26 cellular contexts compared by ENCODE assay signal in the genomic region with DNA sequence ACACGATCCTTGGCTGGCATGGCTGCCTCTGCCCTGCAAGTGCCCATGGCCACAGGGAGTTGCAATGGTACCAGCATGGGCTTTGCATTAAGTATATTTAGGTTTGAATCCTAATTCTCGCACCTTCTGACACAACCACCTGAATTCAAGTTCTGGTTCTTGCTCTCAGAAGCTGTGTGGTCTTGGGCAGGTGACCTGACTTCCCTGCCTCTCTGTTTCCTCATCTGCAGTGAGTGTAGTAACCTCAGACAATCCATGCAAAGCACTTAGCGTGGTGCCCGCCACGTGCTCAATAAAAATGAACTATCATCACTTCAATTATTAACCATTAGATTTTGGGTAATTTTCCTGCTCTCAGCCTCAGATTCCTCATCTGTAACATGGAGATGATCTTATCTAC.
DNase-seq lines count a peak whose midpoint lies in the region; ATAC-seq and TF ChIP-seq lines count a peak whose summit lies in the region.
"Had no signal": no experiment of that assay in that cellular context is flagged by ENCODE, and none has a peak within 500 bp of the region (broad histone marks: within the 10 kb centered on the region; RNA-seq: fewer than 3 reads in every experiment).

No MANE protein-coding gene starts in this region.

- H3K9me3 ChIP-seq in OCI-LY1 (ENCODE audit: low read length) (no peaks in the 10 kb centered on the region), esophagus muscularis mucosa (no peaks in the 10 kb centered on the region)
- H3K9me3 ChIP-seq: BLaER1, HAP-1 had no signal

- no peaks in the 10 kb centered on the region for H3K36me3 ChIP-seq in OCI-LY1 (ENCODE audit: insufficient read depth, low read length)
- H3K36me3 ChIP-seq in esophagus muscularis mucosa = no peaks in the 10 kb centered on the region
- H3K36me3 ChIP-seq: BLaER1, HAP-1 had no signal

- no peak for TF ChIP-seq POLR2A in esophagus muscularis mucosa (IDR thresholded peaks at IDR 0.05; ENCODE audit: low read depth)

- no peak for ATAC-seq in GM21360 (IDR thresholded peaks at IDR 0.05; ENCODE audit: unreplicated experiment)
- no peak for ATAC-seq in GM18867 (IDR thresholded peaks at IDR 0.05; ENCODE audit: unreplicated experiment)
- ATAC-seq: Panc1 had no signal

- DNase-seq in activated naive CD8-positive, alpha-beta T cell treated with anti-CD3 and anti-CD28 coated beads for 36 hours = no peak
- DNase-seq in esophagus muscularis mucosa (ENCODE audit: extremely low spot score) = peak; percentile 60
- DNase-seq in OCI-M1 (lab: John Stamatoyannopoulos, UW) = no peak
- no peak for DNase-seq in DMS 273 treated with DMSO at 0.1 percent for 48 hours (lab: John Stamatoyannopoulos, UW)
- DNase-seq: 8988T; ACHN; CD8-positive, alpha-beta memory T cell; DND-41; GOT3; IMR-90; MM.1S; NCI-H2029; NCI-H446; NCI-H524 treated with DMSO at 0.1 percent for 48 hours; NCI-H774; NK-92 treated with Interleukin-12 subunit alpha and Interleukin-12 subunit beta, amount 100 ng/mL, for 24 hours; SHP77 had no signal

- no peak for TF ChIP-seq CTCF in OCI-LY1 (IDR thresholded peaks at IDR 0.05; ENCODE audit: low read length)
- no peak for TF ChIP-seq CTCF in esophagus muscularis mucosa (IDR thresholded peaks at IDR 0.05)

- no peaks in the 10 kb centered on the region for H3K9me3 Mint-ChIP-seq in activated naive CD8-positive, alpha-beta T cell (ENCODE audit: low read depth)
- H3K9me3 Mint-ChIP-seq in activated naive CD8-positive, alpha-beta T cell treated with anti-CD3 and anti-CD28 coated beads for 36 hours = peaks cover 1% of the 10 kb centered on the region

- intact Hi-C loops in esophagus muscularis mucosa (cut with DNase I) = no loop called here

- peak overlapping the region; percentile 34 for H3K27ac Mint-ChIP-seq in activated naive CD8-positive, alpha-beta T cell
- H3K27ac Mint-ChIP-seq in activated naive CD8-positive, alpha-beta T cell treated with anti-CD3 and anti-CD28 coated beads for 36 hours = no peak overlapping the region

- H3K27ac ChIP-seq in OCI-LY1 (ENCODE audit: low read depth, low read length, poor library complexity, severe bottlenecking) (peak overlapping the region; percentile 97), esophagus muscularis mucosa (replicated peaks in 1 of 4) (no peak overlapping the region)
- H3K27ac ChIP-seq: BLaER1, KMS-11, RWPE1 had no signal

- no peaks in the 10 kb centered on the region for H3K9me2 ChIP-seq in OCI-LY1 (ENCODE audit: low read depth, low read length)

- H2AFZ ChIP-seq in OCI-LY1 (ENCODE audit: low read length) = no peak overlapping the region

- no peak overlapping the region for H3K9ac ChIP-seq in OCI-LY1 (ENCODE audit: low read length)
- H3K9ac ChIP-seq: BLaER1, KMS-11 had no signal

- H3K79me2 ChIP-seq in OCI-LY1 (ENCODE audit: insufficient read depth, low read length) = no peaks in the 10 kb centered on the region

- H3K4me3 Mint-ChIP-seq in activated naive CD8-positive, alpha-beta T cell = no peak overlapping the region
- H3K4me3 Mint-ChIP-seq in activated naive CD8-positive, alpha-beta T cell treated with anti-CD3 and anti-CD28 coated beads for 36 hours = no peak overlapping the region

- H3K36me3 Mint-ChIP-seq in activated naive CD8-positive, alpha-beta T cell = no peaks in the 10 kb centered on the region
- H3K36me3 Mint-ChIP-seq in activated naive CD8-positive, alpha-beta T cell treated with anti-CD3 and anti-CD28 coated beads for 36 hours = no peaks in the 10 kb centered on the region
- H3K36me3 Mint-ChIP-seq: CD8-positive, alpha-beta memory T cell had no signal

- H3F3A ChIP-seq in OCI-LY1 (ENCODE audit: insufficient read depth, low read length) = no peaks in the 10 kb centered on the region

- H3K4me1 Mint-ChIP-seq in activated naive CD8-positive, alpha-beta T cell (ENCODE audit: low read depth) = peaks cover 45% of the 10 kb centered on the region
- H3K4me1 Mint-ChIP-seq in activated naive CD8-positive, alpha-beta T cell treated with anti-CD3 and anti-CD28 coated beads for 36 hours = peaks cover 36% of the 10 kb centered on the region

- peaks cover 53% of the 10 kb centered on the region for H3K4me1 ChIP-seq in OCI-LY1 (ENCODE audit: insufficient read depth, low read length, severe bottlenecking)
- H3K4me1 ChIP-seq in esophagus muscularis mucosa = no peaks in the 10 kb centered on the region
- H3K4me1 ChIP-seq: HAP-1 had no signal

- H3K4me2 ChIP-seq in OCI-LY1 (ENCODE audit: low read length) = no peak overlapping the region
- H3K4me2 ChIP-seq: BLaER1, KMS-11 had no signal

- no peaks in the 10 kb centered on the region for H4K20me1 ChIP-seq in OCI-LY1 (ENCODE audit: insufficient read depth, low read length)
- H4K20me1 ChIP-seq: BLaER1 had no signal

- no peaks in the 10 kb centered on the region for H3K27me3 Mint-ChIP-seq in activated naive CD8-positive, alpha-beta T cell
- H3K27me3 Mint-ChIP-seq in activated naive CD8-positive, alpha-beta T cell treated with anti-CD3 and anti-CD28 coated beads for 36 hours = peaks cover 11% of the 10 kb centered on the region

- H3K4me3 ChIP-seq in OCI-LY1 (ENCODE audit: low read depth, low read length, poor library complexity, severe bottlenecking) (no peak overlapping the region), esophagus muscularis mucosa (no peak overlapping the region)
- H3K4me3 ChIP-seq: BLaER1, HAP-1 had no signal

- 97% methylated on average over 5 of the region's 5 CpGs for WGBS in esophagus muscularis mucosa

- H3K27me3 ChIP-seq in OCI-LY1 (ENCODE audit: insufficient read depth, low read length) = no peaks in the 10 kb centered on the region
- H3K27me3 ChIP-seq in esophagus muscularis mucosa = peaks cover 0 to 23% (median 0%) of the 10 kb centered on the region in 4 donors
- H3K27me3 ChIP-seq: BLaER1 had no signal

- no peak for TF ChIP-seq EP300 in esophagus muscularis mucosa (IDR thresholded peaks at IDR 0.05)
